19 cellular contexts compared by ENCODE assay signal in genomic region chr5:85590764-85591163, GRCh38.
A peak's percentile ranks its signal among the peaks of the same experiment; 100 is the strongest.
DNase-seq lines count a peak whose midpoint lies in the region; ATAC-seq and TF ChIP-seq lines count a peak whose summit lies in the region.
"Had no signal": no experiment of that assay in that cellular context is flagged by ENCODE, and none has a peak within 500 bp of the region (broad histone marks: within the 10 kb centered on the region; RNA-seq: fewer than 3 reads in every experiment).

No MANE protein-coding gene starts in this region.

- no peak overlapping the region for H3K4me3 ChIP-seq in right atrium auricular region
- H3K4me3 ChIP-seq in right cardiac atrium (ENCODE audit: low read length), result no peak overlapping the region
- H3K4me3 ChIP-seq: BLaER1 treated with 17β-estradiol and CSF1 and Interleukin-3, amounts not matched to agents 10 nM and 100 nM; GM12878; GM23248 had no signal

- ATAC-seq in Right ventricle myocardium inferior (peak; percentile 42), left cardiac atrium (peak; percentile 23 to 81), left ventricle myocardium superior (no peak), right cardiac atrium (peak; percentile 77 to 81)
- ATAC-seq: GM12878, HCT116 had no signal

- TF ChIP-seq CTCF in right atrium auricular region (IDR thresholded peaks at IDR 0.05), result no peak

- H3K27ac ChIP-seq in right atrium auricular region, result peak overlapping the region in 1 of 2 donors; percentile 46
- no peak overlapping the region for H3K27ac ChIP-seq in right cardiac atrium (ENCODE audit: low read length)
- H3K27ac ChIP-seq: 22Rv1; BLaER1 treated with 17β-estradiol and CSF1 and Interleukin-3, amounts not matched to agents 10 nM and 100 nM; GM23248 had no signal

- H3K9me3 ChIP-seq in right atrium auricular region (no peaks in the 10 kb centered on the region), right cardiac atrium (ENCODE audit: control insufficient read depth, low read length) (no peaks in the 10 kb centered on the region)
- H3K9me3 ChIP-seq: BE2C had no signal

- DNase-seq in Right ventricle myocardium inferior (ENCODE audit: missing footprints) (peak; percentile 2), right atrium auricular region (ENCODE audit: low spot score) (no peak), left cardiac atrium (no peak), left ventricle myocardium superior (no peak), right cardiac atrium (no peak)
- DNase-seq in stimulated activated CD4-positive, alpha-beta T cell treated with anti-CD3 and anti-CD28 coated beads, Interleukin-15, amount 100 ng/mL, for 24 hours, result no peak
- DNase-seq: BE2C; CD4-positive, alpha-beta T cell; CD8-positive, alpha-beta memory T cell; DMS 273 treated with DMSO at 0.1 percent for 48 hours; DMS79; EL; GDM1; GM23248; H9 had no signal

- no peaks in the 10 kb centered on the region for H3K4me1 ChIP-seq in right atrium auricular region
- H3K4me1 ChIP-seq in right cardiac atrium (ENCODE audit: control insufficient read depth, insufficient read depth, low read length), result no peaks in the 10 kb centered on the region
- H3K4me1 ChIP-seq: BE2C; BLaER1 treated with 17β-estradiol and CSF1 and Interleukin-3, amounts not matched to agents 10 nM and 100 nM had no signal

- H3K36me3 ChIP-seq in right atrium auricular region, result no peaks in the 10 kb centered on the region
- H3K36me3 ChIP-seq: BE2C; BLaER1 treated with 17β-estradiol and CSF1 and Interleukin-3, amounts not matched to agents 10 nM and 100 nM had no signal

- H3K27me3 ChIP-seq in right atrium auricular region (no peaks in the 10 kb centered on the region), right cardiac atrium (ENCODE audit: control insufficient read depth, insufficient read depth) (no peaks in the 10 kb centered on the region)
- H3K27me3 ChIP-seq: BE2C; BLaER1 treated with 17β-estradiol and CSF1 and Interleukin-3, amounts not matched to agents 10 nM and 100 nM had no signal

- intact Hi-C loops in Right ventricle myocardium inferior (cut with DNase I), result no loop called here
- intact Hi-C loops in left cardiac atrium (cut with DNase I), result no loop called here
- intact Hi-C loops in left ventricle myocardium superior (cut with micrococcal nuclease), result no loop called here
- intact Hi-C loops in right cardiac atrium (cut with DNase I), result no loop called here

- WGBS in right cardiac atrium, result 15% methylated on average over 2 of the region's 2 CpGs
